Comparison of ENCODE assay signal across 1 cellular context in genomic region chr7:113710310-113711106, GRCh38.
A peak's percentile ranks its signal among the peaks of the same experiment; 100 is the strongest.
TF ChIP-seq lines count a peak whose summit lies in the region.

No MANE protein-coding gene starts in this region.

TF ChIP-seq in K562, 482 proteins besides CTCF, POLR2A, EP300 and RAD21 (continued from another document):
- TF ChIP-seq ZBTB43 (CRISPR knock-in tag; IDR thresholded peaks at IDR 0.05) (no peak), HNRNPK (IDR thresholded peaks at IDR 0.05; ENCODE audit: low read depth, low read length, poor library complexity, severe bottlenecking) (no peak), ZNF224 (CRISPR knock-in tag; IDR thresholded peaks at IDR 0.05) (no peak), DEAF1 (CRISPR knock-in tag; IDR thresholded peaks at IDR 0.05) (peak; percentile 54), HBP1 (CRISPR knock-in tag; IDR thresholded peaks at IDR 0.05) (no peak), NR2F6 (CRISPR knock-in tag; IDR thresholded peaks at IDR 0.05) (no peak), ZNF133 (CRISPR knock-in tag; IDR thresholded peaks at IDR 0.05) (no peak), PURB (CRISPR knock-in tag; IDR thresholded peaks at IDR 0.05; ENCODE audit: low read depth) (no peak), NFYB (IDR thresholded peaks at IDR 0.05; ENCODE audit: extremely low read depth, insufficient read length) (no peak), MEIS2 (IDR thresholded peaks at IDR 0.05; ENCODE audit: partially characterized antibody) (peak; percentile 12), ZNF165 (CRISPR knock-in tag; IDR thresholded peaks at IDR 0.05; ENCODE audit: borderline replicate concordance) (no peak), TAF15 (IDR thresholded peaks at IDR 0.05; ENCODE audit: low read depth, low read length) (no peak), ZNF561 (CRISPR knock-in tag; conservative IDR thresholded peaks at IDR 0.05) (no peak), CEBPG (CRISPR knock-in tag; IDR thresholded peaks at IDR 0.05) (no peak), CEBPG (tag; conservative IDR thresholded peaks at IDR 0.05 in 1 of 2, IDR thresholded peaks at IDR 0.05 in 1 of 2) (0 out of 4 replicates have a peak, but pooled peaks of 1 of the 2 experiments have one; percentile 11), DNMT1 (IDR thresholded peaks at IDR 0.05) (no peak), BCOR (IDR thresholded peaks at IDR 0.05) (no peak), MYNN (IDR thresholded peaks at IDR 0.05) (no peak), MYNN (CRISPR knock-in tag; IDR thresholded peaks at IDR 0.05) (no peak), ERF (CRISPR knock-in tag; IDR thresholded peaks at IDR 0.05) (no peak), ZNF175 (CRISPR knock-in tag; IDR thresholded peaks at IDR 0.05; ENCODE audit: low read depth) (no peak), CCNT2 (IDR thresholded peaks at IDR 0.05; ENCODE audit: borderline replicate concordance, extremely low read depth, insufficient read length, low read depth, low read length) (no peak), POLR2G (IDR thresholded peaks at IDR 0.05; ENCODE audit: low read depth, low read length) (no peak), NCOR1 (IDR thresholded peaks at IDR 0.05) (no peak), RBFOX2 (IDR thresholded peaks at IDR 0.05; ENCODE audit: low read depth, low read length) (no peak), ZNF584 (CRISPR knock-in tag; IDR thresholded peaks at IDR 0.05; ENCODE audit: low read depth) (no peak), SIX5 (IDR thresholded peaks at IDR 0.05; ENCODE audit: borderline replicate concordance in 1 of 2, insufficient read depth in 1 of 2, low read depth in 1 of 2, low read length in 2 of 2) (no peak), COPS2 (conservative IDR thresholded peaks at IDR 0.05) (no peak), NCOA1 (IDR thresholded peaks at IDR 0.05; ENCODE audit: low read depth) (no peak), PHF21A (IDR thresholded peaks at IDR 0.05; ENCODE audit: borderline replicate concordance, low read depth) (no peak), FOXK1 (CRISPR knock-in tag; IDR thresholded peaks at IDR 0.05; ENCODE audit: borderline replicate concordance) (no peak), TBP (optimal IDR thresholded peaks at IDR 0.05; ENCODE audit: low read depth, low read length) (no peak), KLF16 (IDR thresholded peaks at IDR 0.05) (0 out of 2 replicates have a peak, but pooled peaks have one; percentile 41), ZZZ3 (IDR thresholded peaks at IDR 0.05) (no peak)
